Comparison of ENCODE assay signal across 10 cellular contexts in genomic region chr19:10612515-10613119, GRCh38. TPM values are rescaled to one million over a fixed set of nuclear protein-coding genes. Genes with fewer than 3 reads are reported as not detected.
DNase-seq lines count a peak whose midpoint lies in the region; ATAC-seq and TF ChIP-seq lines count a peak whose summit lies in the region.
"Had no signal": no experiment of that assay in that cellular context is flagged by ENCODE, and none has a peak within 500 bp of the region (broad histone marks: within the 10 kb centered on the region; RNA-seq: fewer than 3 reads in every experiment).

No MANE protein-coding gene starts in this region.

- no peak overlapping the region for H3K4me3 ChIP-seq in thyroid gland (replicated peaks in 1 of 3)

- 33 to 62% methylated on average over 13 to 15 of the region's 15 CpGs for WGBS in thyroid gland, 2 donors

- H3K9me3 ChIP-seq in thyroid gland, result no peaks in the 10 kb centered on the region

- no peak for TF ChIP-seq CTCF in thyroid gland (IDR thresholded peaks at IDR 0.05)

- peak overlapping the region; percentile 62 to 83 (median 63) for H3K27ac ChIP-seq in thyroid gland

- intact Hi-C loops in thyroid gland (cut with DNase I), result no loop called here
- intact Hi-C loops in activated naive CD4-positive, alpha-beta T cell treated with anti-CD3 and anti-CD28 coated beads for 36 hours (cut with micrococcal nuclease), result no loop called here

- no peaks in the 10 kb centered on the region for H3K27me3 ChIP-seq in thyroid gland

- no peak overlapping the region for H3K4me3 Mint-ChIP-seq in activated CD8-positive, alpha-beta T cell treated with anti-CD3 and anti-CD28 coated beads, Interleukin-2, amount 10 ng/mL, durations not matched to agents 7 days and 5 days
- H3K4me3 Mint-ChIP-seq in naive B cell, result peak overlapping the region in 5 of 8 donors; percentile 20 to 68 (median 47)
- no peak overlapping the region for H3K4me3 Mint-ChIP-seq in activated naive CD4-positive, alpha-beta T cell treated with anti-CD3 and anti-CD28 coated beads for 36 hours
- H3K4me3 Mint-ChIP-seq: activated T-cell treated with anti-CD3 and anti-CD28 coated beads, Interleukin-2, amount 50 U/mL, for 72 hours had no signal

- H3K36me3 Mint-ChIP-seq in activated CD8-positive, alpha-beta T cell treated with anti-CD3 and anti-CD28 coated beads, Interleukin-2, amount 10 ng/mL, durations not matched to agents 7 days and 5 days (ENCODE audit: low read depth), result peaks cover 18% of the 10 kb centered on the region
- no peaks in the 10 kb centered on the region for H3K36me3 Mint-ChIP-seq in naive B cell
- H3K36me3 Mint-ChIP-seq in activated naive CD4-positive, alpha-beta T cell treated with anti-CD3 and anti-CD28 coated beads for 36 hours (ENCODE audit: low read depth), result peaks cover 11% of the 10 kb centered on the region

- DNase-seq in activated CD8-positive, alpha-beta T cell treated with anti-CD3 and anti-CD28 coated beads, Interleukin-2, amount 10 ng/mL, durations not matched to agents 7 days and 5 days, result no peak
- DNase-seq in globus pallidus (ENCODE audit: low spot score) (peak; percentile 75), naive B cell (no peak), thyroid gland (peak; percentile 86 to 95), NCI-H526 treated with DMSO at 0.1 percent for 48 hours (lab: John Stamatoyannopoulos, UW) (no peak), EL (no peak), foreskin melanocyte (no peak)
- DNase-seq in activated naive CD4-positive, alpha-beta T cell treated with anti-CD3 and anti-CD28 coated beads for 36 hours, result no peak
- DNase-seq: activated T-cell treated with anti-CD3 and anti-CD28 coated beads, Interleukin-2, amount 50 U/mL, for 72 hours; DMS53 had no signal

- H3K4me1 Mint-ChIP-seq in activated CD8-positive, alpha-beta T cell treated with anti-CD3 and anti-CD28 coated beads, Interleukin-2, amount 10 ng/mL, durations not matched to agents 7 days and 5 days (ENCODE audit: low read depth), result peaks cover 26% of the 10 kb centered on the region
- peaks cover 19 to 70% (median 32%) of the 10 kb centered on the region in 3 donors for H3K4me1 Mint-ChIP-seq in naive B cell
- H3K4me1 Mint-ChIP-seq in activated naive CD4-positive, alpha-beta T cell treated with anti-CD3 and anti-CD28 coated beads for 36 hours (ENCODE audit: low read depth), result peaks cover 32% of the 10 kb centered on the region

- peaks cover 12 to 33% of the 10 kb centered on the region in 2 donors for H3K4me1 ChIP-seq in thyroid gland

- no peaks in the 10 kb centered on the region for H3K27me3 Mint-ChIP-seq in activated CD8-positive, alpha-beta T cell treated with anti-CD3 and anti-CD28 coated beads, Interleukin-2, amount 10 ng/mL, durations not matched to agents 7 days and 5 days (ENCODE audit: low read depth)
- H3K27me3 Mint-ChIP-seq in naive B cell, result no peaks in the 10 kb centered on the region
- no peaks in the 10 kb centered on the region for H3K27me3 Mint-ChIP-seq in activated naive CD4-positive, alpha-beta T cell treated with anti-CD3 and anti-CD28 coated beads for 36 hours (ENCODE audit: low read depth)

- POLR2A ChIA-PET in activated CD8-positive, alpha-beta T cell treated with anti-CD3 and anti-CD28 coated beads, Interleukin-2, amount 10 ng/mL, durations not matched to agents 7 days and 5 days (lab: Charles Lee), result interaction anchor here (0.6 to 2.0 kb wide), 2 partner anchors 9 to 10 kb away, joined by 3 to 10 read pairs; no protein-coding TSS in a partner anchor

- no peak for ATAC-seq in activated CD8-positive, alpha-beta T cell treated with anti-CD3 and anti-CD28 coated beads, Interleukin-2, amount 10 ng/mL, durations not matched to agents 7 days and 5 days
- no peak for ATAC-seq in naive B cell (ENCODE audit: low read depth in 2 of 2)
- ATAC-seq: activated T-cell treated with anti-CD3 and anti-CD28 coated beads, Interleukin-2, amount 50 U/mL, for 72 hours had no signal

- TF ChIP-seq POLR2A in thyroid gland (IDR thresholded peaks at IDR 0.05), result no peak

- H3K27ac Mint-ChIP-seq in activated CD8-positive, alpha-beta T cell treated with anti-CD3 and anti-CD28 coated beads, Interleukin-2, amount 10 ng/mL, durations not matched to agents 7 days and 5 days, result peak overlapping the region; percentile 55
- peak overlapping the region in 5 of 6 donors; percentile 19 to 95 (median 41) for H3K27ac Mint-ChIP-seq in naive B cell
- H3K27ac Mint-ChIP-seq in activated naive CD4-positive, alpha-beta T cell treated with anti-CD3 and anti-CD28 coated beads for 36 hours, result no peak overlapping the region
- H3K27ac Mint-ChIP-seq: activated T-cell treated with anti-CD3 and anti-CD28 coated beads, Interleukin-2, amount 50 U/mL, for 72 hours had no signal

- H3K9me3 Mint-ChIP-seq in activated CD8-positive, alpha-beta T cell treated with anti-CD3 and anti-CD28 coated beads, Interleukin-2, amount 10 ng/mL, durations not matched to agents 7 days and 5 days (ENCODE audit: insufficient read depth), result no peaks in the 10 kb centered on the region
- no peaks in the 10 kb centered on the region for H3K9me3 Mint-ChIP-seq in naive B cell
- no peaks in the 10 kb centered on the region for H3K9me3 Mint-ChIP-seq in activated naive CD4-positive, alpha-beta T cell treated with anti-CD3 and anti-CD28 coated beads for 36 hours
- H3K9me3 Mint-ChIP-seq: activated T-cell treated with anti-CD3 and anti-CD28 coated beads, Interleukin-2, amount 50 U/mL, for 72 hours had no signal

- CTCF ChIA-PET in activated CD8-positive, alpha-beta T cell treated with anti-CD3 and anti-CD28 coated beads, Interleukin-2, amount 10 ng/mL, durations not matched to agents 7 days and 5 days (lab: Charles Lee), result interaction anchor here (2.2 to 3.6 kb wide), 2 partner anchors 32 kb away, joined by 10 to 14 read pairs; no protein-coding TSS in a partner anchor
- CTCF ChIA-PET in activated naive CD4-positive, alpha-beta T cell treated with anti-CD3 and anti-CD28 coated beads for 36 hours (lab: Charles Lee), result interaction anchor here (1.5 to 2.1 kb wide), 2 partner anchors 31 to 32 kb away, joined by 8 to 11 read pairs; no protein-coding TSS in a partner anchor

- H3K36me3 ChIP-seq in thyroid gland, result no peaks in the 10 kb centered on the region

RNA-seq across cellular contexts. Expression of gene SLC44A2, which starts 12.7 kb away (rescaled TPM):
- total RNA-seq in activated CD8-positive, alpha-beta T cell treated with anti-CD3 and anti-CD28 coated beads, Interleukin-2, amount 10 ng/mL, durations not matched to agents 7 days and 5 days, result 100 to 1,000 TPM; 112 to 121 TPM
- 100 to 1,000 TPM; 290 to 499 (median 313) TPM for polyA plus RNA-seq in naive B cell (ENCODE audit: low read depth in 6 of 6)
- total RNA-seq in thyroid gland, result 100 to 1,000 TPM in 2 of 4 donors, 10 to 100 TPM in 2; 86.0 to 141 (median 113) TPM
- 10 to 100 TPM; 81.5 to 83.2 TPM for total RNA-seq in activated naive CD4-positive, alpha-beta T cell treated with anti-CD3 and anti-CD28 coated beads for 36 hours

RNA-seq across cellular contexts. Expression of gene AP1M2, which starts 25.5 kb away (rescaled TPM):
- not detected for total RNA-seq in activated CD8-positive, alpha-beta T cell treated with anti-CD3 and anti-CD28 coated beads, Interleukin-2, amount 10 ng/mL, durations not matched to agents 7 days and 5 days
- under 1 TPM in 2 of 6 donors, not detected in 4; 0.66 to 0.94 TPM for polyA plus RNA-seq in naive B cell (ENCODE audit: low read depth in 6 of 6)
- 100 to 1,000 TPM in 2 of 4 donors, 10 to 100 TPM in 2; 69.7 to 129 (median 102) TPM for total RNA-seq in thyroid gland
- not detected for total RNA-seq in activated naive CD4-positive, alpha-beta T cell treated with anti-CD3 and anti-CD28 coated beads for 36 hours
- total RNA-seq: activated T-cell treated with anti-CD3 and anti-CD28 coated beads, Interleukin-2, amount 50 U/mL, for 72 hours had no signal

RNA-seq across cellular contexts. Expression of gene ILF3, which starts 41.5 kb away (rescaled TPM):
- 100 to 1,000 TPM; 407 to 408 TPM for total RNA-seq in activated CD8-positive, alpha-beta T cell treated with anti-CD3 and anti-CD28 coated beads, Interleukin-2, amount 10 ng/mL, durations not matched to agents 7 days and 5 days
- polyA plus RNA-seq in naive B cell (ENCODE audit: low read depth in 6 of 6), result 10 to 100 TPM; 34.2 to 95.0 (median 71.6) TPM
- 100 to 1,000 TPM; 122 to 232 (median 159) TPM for total RNA-seq in thyroid gland
- total RNA-seq in activated naive CD4-positive, alpha-beta T cell treated with anti-CD3 and anti-CD28 coated beads for 36 hours, result 100 to 1,000 TPM; 399 to 408 TPM

RNA-seq across cellular contexts. Expression of gene CDKN2D, which starts 43.8 kb away (rescaled TPM):
- 10 to 100 TPM; 86.0 to 88.7 TPM for total RNA-seq in activated CD8-positive, alpha-beta T cell treated with anti-CD3 and anti-CD28 coated beads, Interleukin-2, amount 10 ng/mL, durations not matched to agents 7 days and 5 days
- polyA plus RNA-seq in naive B cell (ENCODE audit: low read depth in 6 of 6), result 100 to 1,000 TPM; 110 to 209 (median 153) TPM
- total RNA-seq in thyroid gland, result 1 to 10 TPM; 2.0 to 8.2 (median 3.7) TPM
- 10 to 100 TPM; 69.2 to 75.2 TPM for total RNA-seq in activated naive CD4-positive, alpha-beta T cell treated with anti-CD3 and anti-CD28 coated beads for 36 hours

RNA-seq across cellular contexts. Expression of gene KRI1, which starts 46.8 kb away (rescaled TPM):
- 10 to 100 TPM; 64.0 to 72.8 TPM for total RNA-seq in activated CD8-positive, alpha-beta T cell treated with anti-CD3 and anti-CD28 coated beads, Interleukin-2, amount 10 ng/mL, durations not matched to agents 7 days and 5 days
- polyA plus RNA-seq in naive B cell (ENCODE audit: low read depth in 6 of 6), result 10 to 100 TPM; 10.6 to 47.6 (median 16.5) TPM
- 10 to 100 TPM; 17.3 to 49.7 (median 28.2) TPM for total RNA-seq in thyroid gland
- total RNA-seq in activated naive CD4-positive, alpha-beta T cell treated with anti-CD3 and anti-CD28 coated beads for 36 hours, result 10 to 100 TPM; 50.2 to 51.7 TPM

Comparison
In these comparisons a context has a peak if more than half of its experiments do, and no peak if none do; other contexts are left out.
1. DNase-seq: peak in globus pallidus (single experiment) and thyroid gland (2 of 2); none in activated CD8-positive, alpha-beta T cell treated with anti-CD3 and anti-CD28 coated beads, Interleukin-2, amount 10 ng/mL, durations not matched to agents 7 days and 5 days (single experiment), naive B cell (single experiment), NCI-H526 treated with DMSO at 0.1 percent for 48 hours (single experiment), activated naive CD4-positive, alpha-beta T cell treated with anti-CD3 and anti-CD28 coated beads for 36 hours (single experiment), EL (single experiment) and foreskin melanocyte (single experiment).
2. H3K4me3 Mint-ChIP-seq: peak in naive B cell (5 of 8); none in activated CD8-positive, alpha-beta T cell treated with anti-CD3 and anti-CD28 coated beads, Interleukin-2, amount 10 ng/mL, durations not matched to agents 7 days and 5 days (single experiment) and activated naive CD4-positive, alpha-beta T cell treated with anti-CD3 and anti-CD28 coated beads for 36 hours (single experiment).
3. RNA of gene AP1M2, which starts 25.5 kb away (total RNA-seq): 69.7 to 129 TPM in thyroid gland; not detected in activated naive CD4-positive, alpha-beta T cell treated with anti-CD3 and anti-CD28 coated beads for 36 hours and not detected in activated CD8-positive, alpha-beta T cell treated with anti-CD3 and anti-CD28 coated beads, Interleukin-2, amount 10 ng/mL, durations not matched to agents 7 days and 5 days; every median in the first group is over 10 times any median in the second.